ENCODE assay signal across 8 cellular contexts in the genomic region with DNA sequence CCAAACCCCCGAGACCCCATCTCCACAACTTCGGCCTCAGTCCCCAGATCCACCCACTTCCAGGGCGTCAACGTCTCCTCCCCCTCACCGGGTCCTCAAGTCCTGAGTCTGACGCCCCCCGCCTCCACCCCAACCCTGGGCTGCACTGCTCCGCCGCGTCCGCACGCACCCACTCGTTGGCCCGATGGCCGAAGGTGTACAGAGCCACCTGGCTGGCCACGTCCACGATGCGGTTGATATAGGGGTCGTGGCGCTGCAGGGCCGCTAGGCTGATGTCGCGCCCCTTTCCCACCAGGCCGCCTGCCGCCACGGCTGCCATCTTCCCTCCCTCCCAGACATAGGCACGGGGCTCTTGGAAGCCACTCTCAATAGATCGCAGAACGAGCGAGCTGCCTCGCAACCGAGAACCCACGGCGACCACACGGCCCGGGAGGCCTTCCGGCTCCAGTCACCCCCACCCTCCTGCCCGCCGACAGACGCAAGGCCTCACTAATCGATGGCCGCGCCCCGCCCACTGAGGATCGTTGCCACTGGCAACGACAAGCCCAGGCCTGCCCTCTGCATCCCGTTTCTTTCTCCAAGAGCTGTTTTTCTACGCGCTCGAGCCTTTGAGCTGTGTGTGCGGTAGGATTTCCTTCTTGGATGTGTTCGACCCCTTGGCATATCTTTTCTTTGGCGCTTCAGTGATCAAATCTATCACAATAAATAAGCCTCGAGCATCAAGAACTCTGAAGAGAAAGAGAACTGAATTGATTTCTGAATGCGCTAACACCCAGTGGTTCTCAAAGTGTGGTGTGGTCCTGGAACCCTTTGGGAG. TPM values are rescaled to one million over a fixed set of nuclear protein-coding genes. Genes with fewer than 3 reads are reported as not detected.
A peak's percentile ranks its signal among the peaks of the same experiment; 100 is the strongest.
DNase-seq lines count a peak whose midpoint lies in the region; ATAC-seq, FAIRE-seq and TF ChIP-seq lines count a peak whose summit lies in the region.

A gene (minus strand): TSS at position 345 of the 817 bp plus-strand sequence. CDS start 26 bp downstream, at position 319.

- no peaks in the 10 kb centered on the region for H3K9me1 ChIP-seq in keratinocyte (ENCODE audit: control insufficient read depth, extremely low read depth, insufficient read depth, low read length)

- peak within 1 kb of the TSS; percentile 82 for H3K27ac ChIP-seq in keratinocyte (ENCODE audit: control insufficient read depth, insufficient read depth, low read length)

- peaks cover 4% of the 10 kb centered on the region for H3K4me1 ChIP-seq in keratinocyte (ENCODE audit: control insufficient read depth, extremely low read depth, insufficient read depth, low read length)

- peak within 1 kb of the TSS; percentile 98 for H2AFZ ChIP-seq in keratinocyte (ENCODE audit: control insufficient read depth, low read length)

- H3K9ac ChIP-seq in keratinocyte (ENCODE audit: control insufficient read depth, extremely low read depth, insufficient read depth, low read length): peak within 1 kb of the TSS; percentile 91

- H3K27me3 ChIP-seq in keratinocyte (ENCODE audit: control insufficient read depth, extremely low read depth, insufficient read depth, low read length): no peaks in the 10 kb centered on the region

- peak; percentile 44 for FAIRE-seq in keratinocyte (lab: Jason Lieb, UNC)

- peak; percentile 99 for ATAC-seq in GM19035 (IDR thresholded peaks at IDR 0.05; ENCODE audit: unreplicated experiment)
- ATAC-seq in HG03378 (IDR thresholded peaks at IDR 0.05; ENCODE audit: unreplicated experiment): peak; percentile 90

- H3K4me2 ChIP-seq in keratinocyte (ENCODE audit: control insufficient read depth, extremely low read depth, insufficient read depth, low read depth, low read length): peak within 1 kb of the TSS; percentile 88

- H3K4me3 ChIP-seq in keratinocyte (ENCODE audit: control insufficient read depth in 2 of 3, extremely low read depth in 1 of 3, insufficient read depth in 2 of 3, low read depth in 1 of 3, low read length in 3 of 3): peak within 1 kb of the TSS; percentile 83 to 97 (median 88)

- dilution Hi-C loops in keratinocyte (cut with MboI; ENCODE audit: extremely low pct_ligation_motif_present, low sequenced_read_pairs): no loop called here

- no peaks in the 10 kb centered on the region for H4K20me1 ChIP-seq in keratinocyte (ENCODE audit: control insufficient read depth, extremely low read depth, insufficient read depth, low read length)

- DNase-seq in AG20443 (ENCODE audit: low spot score): peak; percentile 99
- peak; percentile 88 for DNase-seq in NCI-H460 (ENCODE audit: extremely low read depth, low read depth)
- peak; percentile 87 for DNase-seq in activated CD4-positive, alpha-beta T cell treated with anti-CD3 and anti-CD28 coated beads for 1 hour
- DNase-seq in cerebellum (ENCODE audit: low spot score): peak; percentile 95
- peak; percentile 73 for DNase-seq in keratinocyte (ENCODE audit: low read depth, low spot score)
- peak; percentile 83 to 85 for DNase-seq in stimulated activated CD4-positive, alpha-beta T cell treated with anti-CD3 and anti-CD28 coated beads, Interleukin-15, amount 100 ng/mL, for 1 hour (ENCODE audit: low read depth in 1 of 2, low spot score in 1 of 2)

- H3K9me3 ChIP-seq in keratinocyte (ENCODE audit: control insufficient read depth, low read depth, low read length): no peaks in the 10 kb centered on the region

- no peaks in the 10 kb centered on the region for H3K79me2 ChIP-seq in keratinocyte (ENCODE audit: control insufficient read depth, insufficient read depth, low read length)

- TF ChIP-seq CTCF in keratinocyte (optimal IDR thresholded peaks at IDR 0.05 in 1 of 3, IDR thresholded peaks at IDR 0.05 in 1 of 3, conservative IDR thresholded peaks at IDR 0.05 in 1 of 3; ENCODE audit: extremely low read depth in 1 of 3, insufficient read depth in 2 of 3, low read length in 3 of 3): no peak

- no peaks in the 10 kb centered on the region for H3K36me3 ChIP-seq in keratinocyte (ENCODE audit: control insufficient read depth in 2 of 2, extremely low read depth in 1 of 2, insufficient read depth in 2 of 2, low read length in 2 of 2)

RNA-seq across cellular contexts. Expression of the gene that starts here (rescaled TPM):
- 10.3 and 10.7 TPM in 2 replicates for total RNA-seq in NCI-H460 (2014; rRNA removed; shearing (Covaris generic))
- 5.8 and 11.2 TPM in 2 replicates for polyA plus RNA-seq in NCI-H460 (2014; cell fraction: nucleus; rRNA removed)
- total RNA-seq in cerebellum: 11.4 TPM
- polyA plus RNA-seq in keratinocyte: 9.7 to 12.2 TPM (median 10.6 TPM) in 3 replicates
- polyA plus RNA-seq in keratinocyte (2011; ENCODE audit: low read depth): 9.3 TPM
- polyA plus RNA-seq in keratinocyte (2011; cell fraction: cytosol; rRNA removed): 8.4 and 11.0 TPM in 2 replicates
- 10.5 and 11.7 TPM in 2 replicates for polyA plus RNA-seq in keratinocyte (2011; cell fraction: nucleus; rRNA removed)
- 4.6 and 4.8 TPM in 2 replicates for polyA plus RNA-seq in keratinocyte (2012; ENCODE audit: low replicate concordance)
- 6.2 to 10.0 TPM (median 8.0 TPM) in 3 replicates for polyA minus RNA-seq in keratinocyte
- polyA minus RNA-seq in keratinocyte (2011; cell fraction: cytosol; rRNA and poly(A)+ RNA removed): 6.5 TPM
- 3.8 and 6.9 TPM in 2 replicates for polyA minus RNA-seq in keratinocyte (2011; cell fraction: nucleus; rRNA and poly(A)+ RNA removed)

Comparison
In these comparisons a context has a peak if more than half of its experiments do, and no peak if none do; other contexts are left out.
1. Peak in every context shown above with its lines: DNase-seq, ATAC-seq, H3K4me3 ChIP-seq and H3K27ac ChIP-seq.